30 cellular contexts compared by ENCODE assay signal in the genomic region with DNA sequence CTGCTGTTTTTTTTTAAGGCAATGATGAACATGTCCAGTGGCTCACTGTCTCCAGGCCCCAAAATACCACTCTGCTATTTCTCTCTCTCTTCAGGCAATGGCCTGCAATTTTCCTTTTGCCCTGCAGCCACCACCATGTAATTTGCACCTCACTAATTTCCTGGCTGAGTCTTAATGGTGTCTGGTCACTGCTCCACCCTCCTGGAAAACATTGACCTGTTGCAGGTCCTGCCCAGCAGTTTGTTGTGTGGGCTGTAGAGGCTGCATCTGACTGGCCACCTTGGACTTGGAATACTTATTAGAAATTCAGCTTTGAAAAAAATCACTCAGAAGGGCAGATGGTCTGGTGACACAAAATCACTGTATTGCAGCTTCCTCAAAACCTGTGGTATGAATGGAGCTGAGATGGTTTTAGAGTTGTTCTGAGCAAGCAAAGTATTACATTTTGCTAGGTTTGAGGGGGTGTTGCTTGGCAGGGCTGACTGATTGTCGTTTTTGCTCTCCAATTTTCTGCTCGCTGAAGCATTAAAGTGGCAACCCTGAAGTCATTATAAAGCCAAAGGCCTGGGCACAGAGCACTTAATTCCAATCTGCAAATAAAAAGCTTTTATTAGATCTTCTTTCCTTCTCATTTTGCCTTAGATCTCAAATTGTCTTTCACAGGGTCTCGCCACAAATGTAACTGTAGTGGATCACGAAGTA.
DNase-seq lines count a peak whose midpoint lies in the region; ATAC-seq, FAIRE-seq and TF ChIP-seq lines count a peak whose summit lies in the region.
"Had no signal": no experiment of that assay in that cellular context is flagged by ENCODE, and none has a peak within 500 bp of the region (broad histone marks: within the 10 kb centered on the region; RNA-seq: fewer than 3 reads in every experiment).

No MANE protein-coding gene starts in this region.

- H4K20me1 ChIP-seq in BLaER1 treated with 17β-estradiol and CSF1 and Interleukin-3, amounts not matched to agents 10 nM and 100 nM: no peaks in the 10 kb centered on the region; a peak in 1 of 22 replicates

- H3K4me1 Mint-ChIP-seq in CD8-positive, alpha-beta T cell (ENCODE audit: low read depth): peaks cover 8% of the 10 kb centered on the region

- H3K9me3 Mint-ChIP-seq in CD8-positive, alpha-beta T cell: no peaks in the 10 kb centered on the region

- H3K9ac ChIP-seq in BLaER1 treated with 17β-estradiol and CSF1 and Interleukin-3, amounts not matched to agents 10 nM and 100 nM: no peak overlapping the region

- no peaks in the 10 kb centered on the region for H3K36me3 ChIP-seq in BLaER1 treated with 17β-estradiol and CSF1 and Interleukin-3, amounts not matched to agents 10 nM and 100 nM
- H3K36me3 ChIP-seq in HEK293 (ENCODE audit: control insufficient read depth in 2 of 2, insufficient read depth in 1 of 2, low read length in 2 of 2): no peaks in the 10 kb centered on the region
- H3K36me3 ChIP-seq in CD8-positive, alpha-beta T cell (ENCODE audit: insufficient read depth, low read length): no peaks in the 10 kb centered on the region
- no peaks in the 10 kb centered on the region for H3K36me3 ChIP-seq in stomach
- H3K36me3 ChIP-seq: brain microvascular endothelial cell, esophagus muscularis mucosa, HAP-1, heart left ventricle, lower lobe of right lung, transverse colon, WERI-Rb-1 had no signal

- H3K27ac ChIP-seq in BLaER1 treated with 17β-estradiol and CSF1 and Interleukin-3, amounts not matched to agents 10 nM and 100 nM: no peak overlapping the region
- H3K27ac ChIP-seq in HEK293 (ENCODE audit: extremely low read depth, low read depth, low read length) (no peak overlapping the region), stomach (no peak overlapping the region)
- no peak overlapping the region for H3K27ac ChIP-seq in CD8-positive, alpha-beta T cell (ENCODE audit: low read depth, low read length)
- H3K27ac ChIP-seq: brain microvascular endothelial cell, esophagus muscularis mucosa, heart left ventricle, lower lobe of right lung, transverse colon, WERI-Rb-1 had no signal

- H3K4me3 Mint-ChIP-seq in CD8-positive, alpha-beta T cell: no peak overlapping the region
- H3K4me3 Mint-ChIP-seq: naive thymus-derived CD4-positive, alpha-beta T cell had no signal

- H3K9me3 ChIP-seq in BLaER1 treated with 17β-estradiol and CSF1 and Interleukin-3, amounts not matched to agents 10 nM and 100 nM (replicated peaks in 1 of 11): peaks cover 11 to 19% (median 13%) of the 10 kb centered on the region in 11 experiments
- no peaks in the 10 kb centered on the region for H3K9me3 ChIP-seq in HEK293 (ENCODE audit: control insufficient read depth, insufficient read depth, low read depth, low read length)
- no peaks in the 10 kb centered on the region for H3K9me3 ChIP-seq in CD8-positive, alpha-beta T cell (ENCODE audit: low read length)
- H3K9me3 ChIP-seq in stomach: peaks cover 0 to 13% (median 0%) of the 10 kb centered on the region in 4 donors
- H3K9me3 ChIP-seq: esophagus muscularis mucosa, HAP-1, heart left ventricle, lower lobe of right lung, transverse colon had no signal

- peaks cover 14 to 39% (median 32%) of the 10 kb centered on the region in 10 experiments for H3K4me1 ChIP-seq in BLaER1 treated with 17β-estradiol and CSF1 and Interleukin-3, amounts not matched to agents 10 nM and 100 nM
- H3K4me1 ChIP-seq in HEK293 (ENCODE audit: control insufficient read depth, insufficient read depth, low read length) (peaks cover 10% of the 10 kb centered on the region; the same call in 1 of the 2 replicates), stomach (peaks cover 6 to 27% (median 15%) of the 10 kb centered on the region in 4 donors)
- H3K4me1 ChIP-seq in CD8-positive, alpha-beta T cell (ENCODE audit: insufficient read depth, low read length): no peaks in the 10 kb centered on the region
- H3K4me1 ChIP-seq: HAP-1 had no signal

- TF ChIP-seq CTCF in HEK293 (tag by site-specific recombination; IDR thresholded peaks at IDR 0.05): no peak
- no peak for TF ChIP-seq CTCF in CD8-positive, alpha-beta T cell (IDR thresholded peaks at IDR 0.05)
- no peak for TF ChIP-seq CTCF in stomach (IDR thresholded peaks at IDR 0.05)

- H3K27me3 ChIP-seq in BLaER1 treated with 17β-estradiol and CSF1 and Interleukin-3, amounts not matched to agents 10 nM and 100 nM: peaks cover 5 to 60% (median 22%) of the 10 kb centered on the region in 11 experiments; a peak in 18 of 22 replicates
- peaks cover 11% of the 10 kb centered on the region for H3K27me3 ChIP-seq in CD8-positive, alpha-beta T cell (ENCODE audit: insufficient read depth, low read length)
- H3K27me3 ChIP-seq in stomach: peaks cover 16 to 100% (median 61%) of the 10 kb centered on the region in 3 donors
- H3K27me3 ChIP-seq: brain microvascular endothelial cell had no signal

- H3K4me2 ChIP-seq in BLaER1 treated with 17β-estradiol and CSF1 and Interleukin-3, amounts not matched to agents 10 nM and 100 nM: peak overlapping the region in 9 of 11 experiments; percentile 40 to 72 (median 51); a peak in 12 of 22 replicates

- CTCF ChIA-PET in HEK293 (lab: Yijun Ruan, JAX): interaction anchor here (0.6 to 2.0 kb wide), 5 partner anchors 9 to 972 kb away, joined by 3 to 9 read pairs (median 3); no protein-coding TSS in a partner anchor
- CTCF ChIA-PET in CD8-positive, alpha-beta T cell (lab: Charles Lee): interaction anchor here (1.0 kb wide), 1 partner anchor 144 kb away, joined by 4 read pairs; no protein-coding TSS in a partner anchor

- peaks cover 80% of the 10 kb centered on the region for H3K27me3 Mint-ChIP-seq in CD8-positive, alpha-beta T cell (ENCODE audit: low read depth)

- no peak for ATAC-seq in CD8-positive, alpha-beta T cell
- ATAC-seq in sciatic nerve (no peak), HG02642 (IDR thresholded peaks at IDR 0.05; ENCODE audit: poor library complexity, unreplicated experiment) (no peak)
- ATAC-seq: activated naive CD4-positive, alpha-beta T cell treated with anti-CD3 and anti-CD28 coated beads, Interleukin-2, amount 50 U/mL, for 72 hours; heart left ventricle; lower lobe of right lung; naive thymus-derived CD4-positive, alpha-beta T cell had no signal

- POLR2A ChIA-PET in HEK293 (lab: Yijun Ruan, JAX): interaction anchor here (0.8 kb wide), 1 partner anchor 141 kb away, joined by 3 read pairs; the partner anchor contains the start of gene FOXD1
- POLR2A ChIA-PET in CD8-positive, alpha-beta T cell (lab: Charles Lee): no interaction called here

- FAIRE-seq in islet of Langerhans (lab: Jason Lieb, UNC): peak; percentile 75
- FAIRE-seq: endometrium had no signal

- 62 to 70% (median 66%) methylated on average over 4 of the region's 4 CpGs for WGBS in stomach, 5 donors

- DNase-seq in NCI-H187 treated with DMSO at 0.1 percent for 48 hours (lab: John Stamatoyannopoulos, UW): peak; percentile 83
- no peak for DNase-seq in CD8-positive, alpha-beta T cell
- no peak for DNase-seq in stomach
- no peak for DNase-seq in sciatic nerve (ENCODE audit: low spot score)
- DNase-seq: activated CD4-positive, alpha-beta T cell treated with anti-CD3 and anti-CD28 coated beads for 48 hours; amygdala; brain microvascular endothelial cell; cerebellar nuclear complex; foreskin fibroblast; GF-D8; heart left ventricle; lower lobe of right lung; midbrain; MV-4-11; naive thymus-derived CD4-positive, alpha-beta T cell; NCI-H82; RPMI8226; stimulated activated CD4-positive, alpha-beta T cell treated with anti-CD3 and anti-CD28 coated beads, Interleukin-4, amount 100 ng/mL, for 1 hour; T1000; transverse colon; WERI-Rb-1 had no signal

- no peak for TF ChIP-seq POLR2A in stomach (IDR thresholded peaks at IDR 0.05)

- TF ChIP-seq EP300 in stomach (IDR thresholded peaks at IDR 0.05): no peak

- H3K4me3 ChIP-seq in BLaER1 treated with 17β-estradiol and CSF1 and Interleukin-3, amounts not matched to agents 10 nM and 100 nM: no peak overlapping the region
- H3K4me3 ChIP-seq in HEK293 (ENCODE audit: low read depth, low read length) (no peak overlapping the region), stomach (no peak overlapping the region)
- no peak overlapping the region for H3K4me3 ChIP-seq in CD8-positive, alpha-beta T cell (ENCODE audit: low read depth, low read length)
- H3K4me3 ChIP-seq: esophagus muscularis mucosa, HAP-1, heart left ventricle, lower lobe of right lung, transverse colon had no signal

- H3K27ac Mint-ChIP-seq in CD8-positive, alpha-beta T cell: no peak overlapping the region
- H3K27ac Mint-ChIP-seq: activated naive CD4-positive, alpha-beta T cell treated with anti-CD3 and anti-CD28 coated beads, Interleukin-2, amount 50 U/mL, for 72 hours; naive thymus-derived CD4-positive, alpha-beta T cell; progenitor cell of endocrine pancreas had no signal

- intact Hi-C loops in CD8-positive, alpha-beta T cell (cut with DNase I, micrococcal nuclease): loop anchor here in 1 of 2 experiments (5.0 kb wide), 1 partner anchor 145 kb away; no protein-coding TSS in a partner anchor
- intact Hi-C loops in stomach (cut with DNase I; ENCODE audit: low total_unique reads) (no loop called here), sciatic nerve (cut with DNase I) (no loop called here)

- H3K36me3 Mint-ChIP-seq in CD8-positive, alpha-beta T cell: no peaks in the 10 kb centered on the region

TF ChIP-seq in HEK293, 187 proteins besides CTCF, POLR2A, EP300 and RAD21 (continues in another document):
- TF ChIP-seq SETDB1 (IDR thresholded peaks at IDR 0.05; ENCODE audit: insufficient read length, low read length): no peak
- no peak for TF ChIP-seq ZNF16 (tag by site-specific recombination; IDR thresholded peaks at IDR 0.05; ENCODE audit: low read depth)
- no peak for TF ChIP-seq ZNF830 (tag by site-specific recombination; IDR thresholded peaks at IDR 0.05; ENCODE audit: low read depth)
- no peak for TF ChIP-seq ZNF404 (tag by site-specific recombination; IDR thresholded peaks at IDR 0.05)
- TF ChIP-seq, protein P1, sequence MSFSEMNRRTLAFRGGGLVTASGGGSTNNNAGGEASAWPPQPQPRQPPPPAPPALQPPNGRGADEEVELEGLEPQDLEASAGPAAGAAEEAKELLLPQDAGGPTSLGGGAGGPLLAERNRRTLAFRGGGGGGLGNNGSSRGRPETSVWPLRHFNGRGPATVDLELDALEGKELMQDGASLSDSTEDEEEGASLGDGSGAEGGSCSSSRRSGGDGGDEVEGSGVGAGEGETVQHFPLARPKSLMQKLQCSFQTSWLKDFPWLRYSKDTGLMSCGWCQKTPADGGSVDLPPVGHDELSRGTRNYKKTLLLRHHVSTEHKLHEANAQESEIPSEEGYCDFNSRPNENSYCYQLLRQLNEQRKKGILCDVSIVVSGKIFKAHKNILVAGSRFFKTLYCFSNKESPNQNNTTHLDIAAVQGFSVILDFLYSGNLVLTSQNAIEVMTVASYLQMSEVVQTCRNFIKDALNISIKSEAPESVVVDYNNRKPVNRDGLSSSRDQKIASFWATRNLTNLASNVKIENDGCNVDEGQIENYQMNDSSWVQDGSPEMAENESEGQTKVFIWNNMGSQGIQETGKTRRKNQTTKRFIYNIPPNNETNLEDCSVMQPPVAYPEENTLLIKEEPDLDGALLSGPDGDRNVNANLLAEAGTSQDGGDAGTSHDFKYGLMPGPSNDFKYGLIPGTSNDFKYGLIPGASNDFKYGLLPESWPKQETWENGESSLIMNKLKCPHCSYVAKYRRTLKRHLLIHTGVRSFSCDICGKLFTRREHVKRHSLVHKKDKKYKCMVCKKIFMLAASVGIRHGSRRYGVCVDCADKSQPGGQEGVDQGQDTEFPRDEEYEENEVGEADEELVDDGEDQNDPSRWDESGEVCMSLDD (tag by site-specific recombination; IDR thresholded peaks at IDR 0.05): no peak
